Comparison of ENCODE assay signal across 29 cellular contexts in genomic region chr15:51212239-51212638, GRCh38.
"Had no signal": no experiment of that assay in that cellular context is flagged by ENCODE, and none has a peak within 500 bp of the region (broad histone marks: within the 10 kb centered on the region; RNA-seq: fewer than 3 reads in every experiment).

No MANE protein-coding gene starts in this region.

- H3K27me3 ChIP-seq: stomach, suprapubic skin, testis, thyroid gland, tibial artery, tibial nerve, transverse colon, upper lobe of left lung, upper lobe of right lung, uterus, vagina had no signal

- ATAC-seq: stimulated activated memory B cell treated with anti-CD40 and anti-IgM and Interleukin-4, amounts not matched to agents 10 μg/mL and 1 μg/mL and 100 μg/mL, for 72 hours; stimulated activated naive B cell treated with anti-CD40 and anti-IgM and Interleukin-4, amounts not matched to agents 10 μg/mL and 1 μg/mL and 100 μg/mL, for 72 hours; stimulated activated naive CD8-positive, alpha-beta T cell treated with anti-CD3 and anti-CD28 coated beads, Interleukin-15, amount 100 ng/mL, for 72 hours; stimulated activated naive CD8-positive, alpha-beta T cell treated with anti-CD3 and anti-CD28 coated beads, Interleukin-15, Interleukin-2, amounts not matched to agents 100 U/mL and 50 U/mL, for 24 hours; upper lobe of right lung had no signal

- H3K9me3 ChIP-seq: stomach, suprapubic skin, testis, thoracic aorta, thyroid gland, tibial artery, tibial nerve, transverse colon, upper lobe of left lung, upper lobe of right lung, uterus, vagina had no signal

- H3K4me3 Mint-ChIP-seq: stimulated activated effector memory CD8-positive, alpha-beta T cell treated with anti-CD3 and anti-CD28 coated beads, Interleukin-12 subunit alpha, Interleukin-12 subunit beta, amount 100 ng/mL, for 72 hours; stimulated activated memory B cell treated with anti-CD40 and anti-IgM and Interleukin-4, amounts not matched to agents 10 μg/mL and 1 μg/mL and 100 μg/mL, for 72 hours; stimulated activated naive B cell treated with anti-CD40 and anti-IgM and Interleukin-4, amounts not matched to agents 10 μg/mL and 1 μg/mL and 100 μg/mL, for 72 hours; stimulated activated naive CD8-positive, alpha-beta T cell treated with anti-CD3 and anti-CD28 coated beads, Interleukin-15, amount 100 ng/mL, for 72 hours; stimulated activated naive CD8-positive, alpha-beta T cell treated with anti-CD3 and anti-CD28 coated beads, Interleukin-15, Interleukin-2, amounts not matched to agents 100 ng/mL and 50 ng/mL, for 24 hours; type B pancreatic cell had no signal

- H3K4me1 ChIP-seq: stomach, suprapubic skin, testis, thyroid gland, tibial artery, tibial nerve, transverse colon, upper lobe of left lung, upper lobe of right lung, uterus, vagina had no signal

- H3K27ac ChIP-seq: stomach, suprapubic skin, testis, thoracic aorta, thyroid gland, tibial artery, tibial nerve, transverse colon, upper lobe of left lung, upper lobe of right lung, uterus, vagina had no signal

- FAIRE-seq: urothelium cell line had no signal

- H3K36me3 Mint-ChIP-seq: stimulated activated effector memory CD8-positive, alpha-beta T cell treated with anti-CD3 and anti-CD28 coated beads, Interleukin-12 subunit alpha, Interleukin-12 subunit beta, amount 100 ng/mL, for 72 hours; stimulated activated memory B cell treated with anti-CD40 and anti-IgM and Interleukin-4, amounts not matched to agents 10 μg/mL and 1 μg/mL and 100 μg/mL, for 72 hours; stimulated activated naive B cell treated with anti-CD40 and anti-IgM and Interleukin-4, amounts not matched to agents 10 μg/mL and 1 μg/mL and 100 μg/mL, for 72 hours; type B pancreatic cell had no signal

- H3K9me3 Mint-ChIP-seq: stimulated activated effector memory CD8-positive, alpha-beta T cell treated with anti-CD3 and anti-CD28 coated beads, Interleukin-12 subunit alpha, Interleukin-12 subunit beta, amount 100 ng/mL, for 72 hours; stimulated activated memory B cell treated with anti-CD40 and anti-IgM and Interleukin-4, amounts not matched to agents 10 μg/mL and 1 μg/mL and 100 μg/mL, for 72 hours; stimulated activated naive B cell treated with anti-CD40 and anti-IgM and Interleukin-4, amounts not matched to agents 10 μg/mL and 1 μg/mL and 100 μg/mL, for 72 hours; stimulated activated naive CD8-positive, alpha-beta T cell treated with anti-CD3 and anti-CD28 coated beads, Interleukin-15, amount 100 ng/mL, for 72 hours; stimulated activated naive CD8-positive, alpha-beta T cell treated with anti-CD3 and anti-CD28 coated beads, Interleukin-15, Interleukin-2, amounts not matched to agents 100 ng/mL and 50 ng/mL, for 24 hours; type B pancreatic cell had no signal

- H3K4me3 ChIP-seq: stomach, suprapubic skin, testis, thoracic aorta, thyroid gland, tibial artery, tibial nerve, transverse colon, upper lobe of left lung, upper lobe of right lung, uterus, vagina had no signal

- H3K4me1 Mint-ChIP-seq: stimulated activated effector memory CD8-positive, alpha-beta T cell treated with anti-CD3 and anti-CD28 coated beads, Interleukin-12 subunit alpha, Interleukin-12 subunit beta, amount 100 ng/mL, for 72 hours; stimulated activated memory B cell treated with anti-CD40 and anti-IgM and Interleukin-4, amounts not matched to agents 10 μg/mL and 1 μg/mL and 100 μg/mL, for 72 hours; stimulated activated naive B cell treated with anti-CD40 and anti-IgM and Interleukin-4, amounts not matched to agents 10 μg/mL and 1 μg/mL and 100 μg/mL, for 72 hours; stimulated activated naive CD8-positive, alpha-beta T cell treated with anti-CD3 and anti-CD28 coated beads, Interleukin-15, amount 100 ng/mL, for 72 hours had no signal

- DNase-seq: stimulated activated CD4-positive, alpha-beta T cell treated with anti-CD3 and anti-CD28 coated beads, Interleukin-2, amount 100 ng/mL, for 48 hours; stimulated activated CD4-positive, alpha-beta T cell treated with anti-CD3 and anti-CD28 coated beads, Interleukin-4, amount 100 ng/mL, for 1 hour; stimulated activated CD4-positive, alpha-beta T cell treated with anti-CD3 and anti-CD28 coated beads, Interleukin-4, amount 100 ng/mL, for 24 hours; stimulated activated CD4-positive, alpha-beta T cell treated with anti-CD3 and anti-CD28 coated beads, Interleukin-4, amount 100 ng/mL, for 4 hours; stimulated activated CD8-positive, alpha-beta memory T cell treated with anti-CD3 and anti-CD28 coated beads, Interleukin-4, amount 100 ng/mL, for 48 hours; stimulated activated naive B cell treated with anti-CD40 and anti-IgM and Interleukin-4, amounts not matched to agents 10 μg/mL and 1 μg/mL and 100 μg/mL, for 72 hours; stimulated activated naive CD4-positive, alpha-beta T cell; stimulated activated naive CD4-positive, alpha-beta T cell treated with Interleukin-2 at 50 U/mL for 16 hours; stimulated activated naive CD8-positive, alpha-beta T cell treated with anti-CD3 and anti-CD28 coated beads, Interleukin-15, amount 100 ng/mL, for 72 hours; stimulated activated naive CD8-positive, alpha-beta T cell treated with anti-CD3 and anti-CD28 coated beads, Interleukin-15, Interleukin-2, amounts not matched to agents 100 U/mL and 50 U/mL, for 24 hours; stomach; substantia nigra; testis; thyroid gland; tibial artery; transverse colon; trophoblast cell; upper lobe of left lung; upper lobe of right lung; uterus had no signal

- H3K27ac Mint-ChIP-seq: stimulated activated effector memory CD8-positive, alpha-beta T cell treated with anti-CD3 and anti-CD28 coated beads, Interleukin-12 subunit alpha, Interleukin-12 subunit beta, amount 100 ng/mL, for 72 hours; stimulated activated memory B cell treated with anti-CD40 and anti-IgM and Interleukin-4, amounts not matched to agents 10 μg/mL and 1 μg/mL and 100 μg/mL, for 72 hours; stimulated activated naive B cell treated with anti-CD40 and anti-IgM and Interleukin-4, amounts not matched to agents 10 μg/mL and 1 μg/mL and 100 μg/mL, for 72 hours; stimulated activated naive CD8-positive, alpha-beta T cell treated with anti-CD3 and anti-CD28 coated beads, Interleukin-15, amount 100 ng/mL, for 72 hours; stimulated activated naive CD8-positive, alpha-beta T cell treated with anti-CD3 and anti-CD28 coated beads, Interleukin-15, Interleukin-2, amounts not matched to agents 100 ng/mL and 50 ng/mL, for 24 hours; type B pancreatic cell had no signal

- H3K36me3 ChIP-seq: stomach, suprapubic skin, thoracic aorta, thyroid gland, tibial artery, tibial nerve, transverse colon, upper lobe of left lung, upper lobe of right lung, uterus, vagina had no signal
